ENCODE assay signal across 1 cellular context in the genomic region with DNA sequence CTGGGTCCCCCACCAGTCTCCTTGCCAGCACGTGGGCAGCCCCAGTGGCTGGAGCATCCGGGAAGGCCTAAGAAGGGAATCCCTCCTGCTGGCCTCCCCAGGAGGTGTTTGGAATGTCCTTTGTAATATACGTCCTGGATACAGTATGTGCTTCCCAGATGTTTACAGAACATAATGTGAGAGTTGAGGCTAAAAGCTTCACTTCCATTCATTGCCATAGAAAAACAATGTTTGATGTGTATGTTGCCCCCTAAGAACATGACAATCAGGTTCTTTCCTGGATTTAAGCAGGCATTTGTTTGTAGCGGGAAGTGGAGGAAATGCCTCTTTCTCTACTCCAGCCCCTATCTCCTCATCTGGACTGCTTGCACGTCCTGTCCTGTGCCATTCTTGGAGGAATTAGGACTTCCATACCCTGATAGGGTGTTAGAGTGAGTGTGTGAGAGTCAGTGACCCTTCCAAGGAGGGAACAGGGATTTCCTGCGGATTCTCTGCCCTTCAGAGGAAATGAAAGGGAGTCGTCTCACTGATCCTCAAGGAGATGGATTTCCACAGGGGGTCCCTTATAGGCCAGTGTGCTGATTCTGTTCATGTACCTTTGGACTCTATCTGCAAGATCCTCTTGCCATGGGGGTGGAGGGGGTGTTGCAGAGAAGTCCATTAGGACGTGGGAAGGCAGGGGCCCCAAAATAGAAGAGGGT.
TF ChIP-seq lines count a peak whose summit lies in the region.

No MANE protein-coding gene starts in this region.

TF ChIP-seq in liver, 16 proteins besides CTCF, POLR2A, EP300 and RAD21:
- TF ChIP-seq, protein P1, sequence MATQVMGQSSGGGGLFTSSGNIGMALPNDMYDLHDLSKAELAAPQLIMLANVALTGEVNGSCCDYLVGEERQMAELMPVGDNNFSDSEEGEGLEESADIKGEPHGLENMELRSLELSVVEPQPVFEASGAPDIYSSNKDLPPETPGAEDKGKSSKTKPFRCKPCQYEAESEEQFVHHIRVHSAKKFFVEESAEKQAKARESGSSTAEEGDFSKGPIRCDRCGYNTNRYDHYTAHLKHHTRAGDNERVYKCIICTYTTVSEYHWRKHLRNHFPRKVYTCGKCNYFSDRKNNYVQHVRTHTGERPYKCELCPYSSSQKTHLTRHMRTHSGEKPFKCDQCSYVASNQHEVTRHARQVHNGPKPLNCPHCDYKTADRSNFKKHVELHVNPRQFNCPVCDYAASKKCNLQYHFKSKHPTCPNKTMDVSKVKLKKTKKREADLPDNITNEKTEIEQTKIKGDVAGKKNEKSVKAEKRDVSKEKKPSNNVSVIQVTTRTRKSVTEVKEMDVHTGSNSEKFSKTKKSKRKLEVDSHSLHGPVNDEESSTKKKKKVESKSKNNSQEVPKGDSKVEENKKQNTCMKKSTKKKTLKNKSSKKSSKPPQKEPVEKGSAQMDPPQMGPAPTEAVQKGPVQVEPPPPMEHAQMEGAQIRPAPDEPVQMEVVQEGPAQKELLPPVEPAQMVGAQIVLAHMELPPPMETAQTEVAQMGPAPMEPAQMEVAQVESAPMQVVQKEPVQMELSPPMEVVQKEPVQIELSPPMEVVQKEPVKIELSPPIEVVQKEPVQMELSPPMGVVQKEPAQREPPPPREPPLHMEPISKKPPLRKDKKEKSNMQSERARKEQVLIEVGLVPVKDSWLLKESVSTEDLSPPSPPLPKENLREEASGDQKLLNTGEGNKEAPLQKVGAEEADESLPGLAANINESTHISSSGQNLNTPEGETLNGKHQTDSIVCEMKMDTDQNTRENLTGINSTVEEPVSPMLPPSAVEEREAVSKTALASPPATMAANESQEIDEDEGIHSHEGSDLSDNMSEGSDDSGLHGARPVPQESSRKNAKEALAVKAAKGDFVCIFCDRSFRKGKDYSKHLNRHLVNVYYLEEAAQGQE (IDR thresholded peaks at IDR 0.05) = peak; percentile 48
- TF ChIP-seq FOXA1 (IDR thresholded peaks at IDR 0.05) (no peak), EGR1 (IDR thresholded peaks at IDR 0.05; ENCODE audit: low read depth in 2 of 2) (peak; percentile 27 to 28), HNF4A (conservative IDR thresholded peaks at IDR 0.05) (peak; percentile 23 to 41), YY1 (IDR thresholded peaks at IDR 0.05) (no peak), HNF4G (IDR thresholded peaks at IDR 0.05) (no peak), TAF1 (conservative IDR thresholded peaks at IDR 0.05) (peak; percentile 56), GABPA (IDR thresholded peaks at IDR 0.05 in 1 of 2, conservative IDR thresholded peaks at IDR 0.05 in 1 of 2) (no peak), RXRA (IDR thresholded peaks at IDR 0.05) (no peak), SP1 (IDR thresholded peaks at IDR 0.05) (no peak), JUND (IDR thresholded peaks at IDR 0.05) (peak in 1 of 2 donors; percentile 10), FOXA2 (IDR thresholded peaks at IDR 0.05) (peak; percentile 23), NR2F2 (IDR thresholded peaks at IDR 0.05) (no peak)
- TF ChIP-seq, protein P2, sequence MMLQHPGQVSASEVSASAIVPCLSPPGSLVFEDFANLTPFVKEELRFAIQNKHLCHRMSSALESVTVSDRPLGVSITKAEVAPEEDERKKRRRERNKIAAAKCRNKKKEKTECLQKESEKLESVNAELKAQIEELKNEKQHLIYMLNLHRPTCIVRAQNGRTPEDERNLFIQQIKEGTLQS (IDR thresholded peaks at IDR 0.05) = peak; percentile 55
- TF ChIP-seq, protein P3, sequence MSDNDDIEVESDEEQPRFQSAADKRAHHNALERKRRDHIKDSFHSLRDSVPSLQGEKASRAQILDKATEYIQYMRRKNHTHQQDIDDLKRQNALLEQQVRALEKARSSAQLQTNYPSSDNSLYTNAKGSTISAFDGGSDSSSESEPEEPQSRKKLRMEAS (IDR thresholded peaks at IDR 0.05) = no peak
- TF ChIP-seq, protein P4, sequence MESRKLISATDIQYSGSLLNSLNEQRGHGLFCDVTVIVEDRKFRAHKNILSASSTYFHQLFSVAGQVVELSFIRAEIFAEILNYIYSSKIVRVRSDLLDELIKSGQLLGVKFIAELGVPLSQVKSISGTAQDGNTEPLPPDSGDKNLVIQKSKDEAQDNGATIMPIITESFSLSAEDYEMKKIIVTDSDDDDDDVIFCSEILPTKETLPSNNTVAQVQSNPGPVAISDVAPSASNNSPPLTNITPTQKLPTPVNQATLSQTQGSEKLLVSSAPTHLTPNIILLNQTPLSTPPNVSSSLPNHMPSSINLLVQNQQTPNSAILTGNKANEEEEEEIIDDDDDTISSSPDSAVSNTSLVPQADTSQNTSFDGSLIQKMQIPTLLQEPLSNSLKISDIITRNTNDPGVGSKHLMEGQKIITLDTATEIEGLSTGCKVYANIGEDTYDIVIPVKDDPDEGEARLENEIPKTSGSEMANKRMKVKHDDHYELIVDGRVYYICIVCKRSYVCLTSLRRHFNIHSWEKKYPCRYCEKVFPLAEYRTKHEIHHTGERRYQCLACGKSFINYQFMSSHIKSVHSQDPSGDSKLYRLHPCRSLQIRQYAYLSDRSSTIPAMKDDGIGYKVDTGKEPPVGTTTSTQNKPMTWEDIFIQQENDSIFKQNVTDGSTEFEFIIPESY (IDR thresholded peaks at IDR 0.05) = no peak
